ENCODE assay signal across 8 cellular contexts in the genomic region with DNA sequence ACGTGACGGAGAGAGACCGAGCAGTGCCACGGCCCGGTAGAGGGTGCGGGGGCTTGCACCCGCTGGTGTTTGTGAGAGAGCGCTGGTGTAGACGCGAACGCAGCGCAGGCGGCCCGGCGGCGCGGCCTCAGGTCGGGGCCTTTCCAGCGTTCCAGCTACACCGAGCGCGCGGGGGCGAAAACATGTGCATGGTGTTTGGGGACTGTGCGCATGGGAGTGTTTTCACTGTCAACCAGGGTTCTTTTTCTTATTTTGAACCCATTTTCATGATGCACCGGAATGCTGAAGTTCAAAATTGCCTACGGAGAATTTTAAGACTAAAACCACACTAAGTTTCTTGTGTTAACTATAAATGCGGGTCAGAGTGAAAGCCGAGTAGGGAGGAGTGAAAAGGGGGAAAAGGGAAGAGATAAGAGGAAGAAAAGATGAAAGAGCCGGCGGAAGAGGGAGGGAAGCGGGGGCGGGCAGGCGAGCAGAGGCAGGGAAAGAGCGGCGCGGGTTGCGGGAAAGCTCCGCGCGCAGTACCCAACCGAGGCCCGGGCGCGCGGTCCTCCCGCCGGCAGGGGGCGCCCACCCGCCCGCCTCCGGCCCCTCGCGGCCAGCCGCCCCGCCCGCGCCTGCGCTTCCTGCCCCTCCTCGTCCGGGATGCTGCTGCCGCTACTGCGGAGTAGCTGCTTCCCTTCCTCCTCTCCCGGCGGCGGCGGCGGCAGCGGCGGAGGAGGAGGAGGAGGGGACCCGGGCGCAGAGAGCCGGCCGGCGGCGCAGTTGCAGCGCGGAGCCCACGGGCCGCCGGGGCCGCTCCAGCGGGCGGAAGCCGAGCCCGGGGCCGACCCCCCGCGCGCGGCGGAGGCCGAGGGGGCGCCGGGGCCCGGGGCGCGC. TPM values are rescaled to one million over a fixed set of nuclear protein-coding genes. Genes with fewer than 3 reads are reported as not detected.
DNase-seq lines count a peak whose midpoint lies in the region; ATAC-seq and TF ChIP-seq lines count a peak whose summit lies in the region.

A gene with protein sequence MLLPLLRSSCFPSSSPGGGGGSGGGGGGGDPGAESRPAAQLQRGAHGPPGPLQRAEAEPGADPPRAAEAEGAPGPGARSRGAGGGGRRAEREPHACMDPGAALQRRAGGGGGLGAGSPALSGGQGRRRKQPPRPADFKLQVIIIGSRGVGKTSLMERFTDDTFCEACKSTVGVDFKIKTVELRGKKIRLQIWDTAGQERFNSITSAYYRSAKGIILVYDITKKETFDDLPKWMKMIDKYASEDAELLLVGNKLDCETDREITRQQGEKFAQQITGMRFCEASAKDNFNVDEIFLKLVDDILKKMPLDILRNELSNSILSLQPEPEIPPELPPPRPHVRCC (plus strand): TSS at position 643 of the 879 bp plus-strand sequence. CDS start 3 bp downstream, at position 646.

- in situ Hi-C loops in GM13976 (cut with MboI; ENCODE audit: low sequenced_read_pairs, unreplicated experiment), result no loop called here

- intact Hi-C loops in sciatic nerve (cut with DNase I), result no loop called here

- DNase-seq in GM13976 (ENCODE audit: low spot score) (peak; percentile 88), NCI-H187 treated with DMSO at 0.1 percent for 48 hours (lab: John Stamatoyannopoulos, UW) (peak; percentile 7), T1000 (lab: John Stamatoyannopoulos, UW) (peak; percentile 70), astrocyte of the hippocampus (ENCODE audit: low read depth, low spot score) (peak; percentile 96), hypothalamus (lab: John Stamatoyannopoulos, UW) (peak; percentile 9 to 90 (median 72)), sciatic nerve (ENCODE audit: low spot score) (peak; percentile 93), DMS153 (lab: John Stamatoyannopoulos, UW) (no peak)

- ATAC-seq in HG02884 (IDR thresholded peaks at IDR 0.05; ENCODE audit: unreplicated experiment), result peak; percentile 58
- peak; percentile 91 for ATAC-seq in sciatic nerve

- TF ChIP-seq CTCF in GM13976 (IDR thresholded peaks at IDR 0.05; ENCODE audit: borderline replicate concordance, control extremely low read depth, extremely low read depth, insufficient read depth, missing control alignments), result peak; percentile 80

RNA-seq across cellular contexts. Expression of the gene that starts here (rescaled TPM):
- total RNA-seq in sciatic nerve, result 50.2 TPM
